ENCODE assay signal across 27 cellular contexts in the genomic region with DNA sequence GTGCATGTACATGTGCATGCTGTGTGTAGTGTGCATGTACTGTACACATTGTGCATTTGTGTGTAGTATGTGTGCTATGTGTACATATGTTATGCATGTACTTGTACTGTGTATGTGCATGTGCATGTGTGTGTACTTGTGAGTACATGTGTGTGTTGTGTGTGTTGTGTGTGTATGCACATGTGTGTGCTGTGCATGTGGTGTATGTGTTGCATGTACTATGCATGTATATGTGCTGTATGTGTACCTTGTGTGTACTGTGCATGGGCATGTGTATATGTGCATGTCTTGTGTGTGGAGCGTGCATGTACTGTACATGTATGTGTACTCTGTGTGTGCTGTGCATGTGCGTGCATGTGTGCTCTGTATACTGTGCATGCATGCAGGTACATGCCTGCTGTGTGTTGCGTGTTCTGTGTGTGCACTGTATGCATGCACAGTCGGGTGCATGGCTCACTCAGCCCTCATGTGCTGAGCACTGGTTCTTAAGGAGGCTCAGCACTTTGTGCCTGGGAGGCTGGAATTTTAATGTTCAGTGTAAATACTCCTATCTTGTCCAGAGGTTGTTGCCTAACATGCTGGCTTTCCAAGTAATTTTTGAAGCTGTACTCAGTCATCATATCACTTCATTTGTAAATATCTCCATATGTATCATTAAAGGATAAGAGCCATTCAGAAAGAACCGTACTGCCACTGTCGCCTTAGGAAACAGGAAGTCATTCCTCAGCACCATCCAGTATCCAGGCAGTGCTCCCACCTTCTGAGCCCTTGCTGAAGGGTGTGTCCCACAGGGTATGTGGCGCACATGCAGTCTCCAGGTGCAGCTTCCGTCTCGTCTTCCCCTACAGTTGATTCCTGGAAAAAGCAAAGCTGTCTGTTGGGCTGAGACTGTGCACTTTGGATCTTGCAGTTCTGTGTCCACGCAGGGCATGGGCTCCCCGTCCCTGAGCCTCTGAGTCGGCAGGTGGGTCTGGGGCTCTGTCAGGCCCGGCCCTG. TPM values are rescaled to one million over a fixed set of nuclear protein-coding genes. Genes with fewer than 3 reads are reported as not detected.
DNase-seq lines count a peak whose midpoint lies in the region; ATAC-seq, FAIRE-seq and TF ChIP-seq lines count a peak whose summit lies in the region.
"Had no signal": no experiment of that assay in that cellular context is flagged by ENCODE, and none has a peak within 500 bp of the region (broad histone marks: within the 10 kb centered on the region; RNA-seq: fewer than 3 reads in every experiment).

No MANE protein-coding gene starts in this region.

- peaks cover 22 to 55% (median 50%) of the 10 kb centered on the region in 6 donors for H3K4me1 ChIP-seq in spleen

- H3K4me1 Mint-ChIP-seq in activated CD4-positive, alpha-beta T cell treated with anti-CD3 and anti-CD28 coated beads, Interleukin-2, amount 10 ng/mL, durations not matched to agents 24 days and 14 days: peaks cover 57% of the 10 kb centered on the region

- no peak for TF ChIP-seq CTCF in spleen (IDR thresholded peaks at IDR 0.05 in 8 of 11, conservative IDR thresholded peaks at IDR 0.05 in 3 of 11)

- no peaks in the 10 kb centered on the region for H3K27me3 ChIP-seq in spleen (replicated peaks in 1 of 7)
- H3K27me3 ChIP-seq: foreskin keratinocyte, thyroid gland had no signal

- peak overlapping the region; percentile 57 for H3K4me3 Mint-ChIP-seq in activated CD4-positive, alpha-beta T cell treated with anti-CD3 and anti-CD28 coated beads, Interleukin-2, amount 10 ng/mL, durations not matched to agents 24 days and 14 days
- H3K4me3 Mint-ChIP-seq: H9, memory B cell, nephron had no signal

- peak overlapping the region in 1 of 8 donors; percentile 42 for H3K4me3 ChIP-seq in spleen
- H3K4me3 ChIP-seq: skin epidermis, thyroid gland had no signal

- H3K36me3 ChIP-seq in spleen: peaks cover 0 to 79% (median 23%) of the 10 kb centered on the region in 6 donors

- TF ChIP-seq POLR2A in GM12892 (IDR thresholded peaks at IDR 0.05; ENCODE audit: low read depth, low read length) (no peak), spleen (IDR thresholded peaks at IDR 0.05) (no peak)

- H3K9me3 Mint-ChIP-seq in activated CD4-positive, alpha-beta T cell treated with anti-CD3 and anti-CD28 coated beads, Interleukin-2, amount 10 ng/mL, durations not matched to agents 24 days and 14 days: no peaks in the 10 kb centered on the region
- H3K9me3 Mint-ChIP-seq: H9, memory B cell, nephron had no signal

- no peak for ATAC-seq in HG03439 (IDR thresholded peaks at IDR 0.05; ENCODE audit: unreplicated experiment)
- ATAC-seq: foreskin keratinocyte had no signal

- no peaks in the 10 kb centered on the region for H3K27me3 Mint-ChIP-seq in activated CD4-positive, alpha-beta T cell treated with anti-CD3 and anti-CD28 coated beads, Interleukin-2, amount 10 ng/mL, durations not matched to agents 24 days and 14 days
- H3K27me3 Mint-ChIP-seq: memory B cell, progenitor cell of endocrine pancreas had no signal

- peak; percentile 27 for FAIRE-seq in GM12892 (lab: Jason Lieb, UNC)

- H3K36me3 Mint-ChIP-seq in activated CD4-positive, alpha-beta T cell treated with anti-CD3 and anti-CD28 coated beads, Interleukin-2, amount 10 ng/mL, durations not matched to agents 24 days and 14 days (ENCODE audit: low read depth): peaks cover 35% of the 10 kb centered on the region

- peak overlapping the region; percentile 72 for H3K27ac ChIP-seq in caudate nucleus (ENCODE audit: low read depth, low read length)
- peak overlapping the region in 2 of 8 donors; percentile 64 to 82 for H3K27ac ChIP-seq in spleen
- H3K27ac ChIP-seq: C4-2B, epithelial cell of prostate, foreskin keratinocyte, thyroid gland had no signal

- intact Hi-C loops in activated CD4-positive, alpha-beta T cell treated with anti-CD3 and anti-CD28 coated beads, Interleukin-2, amount 10 ng/mL, durations not matched to agents 24 days and 14 days (cut with micrococcal nuclease): loop anchor here (10.0 kb wide), 3 partner anchors 117 to 397 kb away; a partner anchor contains a TSS
- intact Hi-C loops in spleen (cut with DNase I; ENCODE audit: low total_unique reads): no loop called here

- WGBS in spleen, 5 donors: 87 to 93% (median 88%) methylated on average over 10 to 13 of the region's 13 CpGs

- DNase-seq in activated CD4-positive, alpha-beta T cell treated with anti-CD3 and anti-CD28 coated beads, Interleukin-2, amount 10 ng/mL, durations not matched to agents 24 days and 14 days: no peak
- DNase-seq in activated CD4-positive, alpha-beta T cell treated with anti-CD3 and anti-CD28 coated beads for 4 hours: no peak
- DNase-seq in GM12892 (ENCODE audit: insufficient read length) (no peak), caudate nucleus (lab: John Stamatoyannopoulos, UW) (peak in 7 of 61 donors; percentile 11 to 58 (median 17)), spleen (peak; percentile 54), NOMO-1 (lab: John Stamatoyannopoulos, UW; ENCODE audit: unreplicated experiment in 2 of 2) (no peak), NCI-H82 (lab: John Stamatoyannopoulos, UW) (no peak)
- DNase-seq: activated naive CD4-positive, alpha-beta T cell treated with anti-CD3 and anti-CD28 coated beads, Interleukin-2, amount 50 U/mL, for 16 hours; dermis blood vessel endothelial cell; DND-41; foreskin keratinocyte; H9; hypothalamus; NCI-H1048; NCI-H2081 treated with DMSO at 0.1 percent for 48 hours; T-helper 9 cell; thyroid gland had no signal

- no peaks in the 10 kb centered on the region for H3K9me3 ChIP-seq in spleen
- H3K9me3 ChIP-seq: thyroid gland had no signal

- H3K27ac Mint-ChIP-seq in activated CD4-positive, alpha-beta T cell treated with anti-CD3 and anti-CD28 coated beads, Interleukin-2, amount 10 ng/mL, durations not matched to agents 24 days and 14 days: peak overlapping the region; percentile 48
- H3K27ac Mint-ChIP-seq: H9, memory B cell, nephron, progenitor cell of endocrine pancreas had no signal

RNA-seq across cellular contexts. Expression of a gene that starts 32.5 kb away (rescaled TPM):
- 28.6 and 30.9 TPM in 2 replicates for total RNA-seq in activated CD4-positive, alpha-beta T cell treated with anti-CD3 and anti-CD28 coated beads, Interleukin-2, amount 10 ng/mL, durations not matched to agents 24 days and 14 days
- polyA plus RNA-seq in GM12892 (2012; ENCODE audit: missing spikeins): 22.3 TPM
- total RNA-seq in spleen: 10 to 100 TPM; 20.6 to 42.7 (median 27.8) TPM
- 10 to 100 TPM in 2 of 3 donors, 1 to 10 TPM in 1; 10.0 to 14.4 (median 11.2) TPM for polyA plus RNA-seq in spleen

RNA-seq across cellular contexts. Expression of a gene that starts 32.6 kb away (rescaled TPM):
- 34.8 and 35.1 TPM in 2 replicates for total RNA-seq in activated CD4-positive, alpha-beta T cell treated with anti-CD3 and anti-CD28 coated beads, Interleukin-2, amount 10 ng/mL, durations not matched to agents 24 days and 14 days
- polyA plus RNA-seq in GM12892 (2012; ENCODE audit: missing spikeins): 8.5 TPM
- 10 to 100 TPM; 14.3 to 35.4 (median 21.1) TPM for total RNA-seq in spleen
- polyA plus RNA-seq in spleen: 10 to 100 TPM; 11.2 to 17.2 (median 14.5) TPM

RNA-seq across cellular contexts. Expression of a gene that starts 47.8 kb away (rescaled TPM):
- total RNA-seq in activated CD4-positive, alpha-beta T cell treated with anti-CD3 and anti-CD28 coated beads, Interleukin-2, amount 10 ng/mL, durations not matched to agents 24 days and 14 days: not detected in 2 replicates
- polyA plus RNA-seq in GM12892 (2012; ENCODE audit: missing spikeins): not detected
- not detected for total RNA-seq in spleen
- not detected for polyA plus RNA-seq in spleen
- total RNA-seq: A673, dermis blood vessel endothelial cell, foreskin keratinocyte, H9, kidney epithelial cell, OCI-LY7, progenitor cell of endocrine pancreas, thyroid gland had no signal
- polyA plus RNA-seq: foreskin keratinocyte had no signal
